ENCODE assay signal across 20 cellular contexts in the genomic region with DNA sequence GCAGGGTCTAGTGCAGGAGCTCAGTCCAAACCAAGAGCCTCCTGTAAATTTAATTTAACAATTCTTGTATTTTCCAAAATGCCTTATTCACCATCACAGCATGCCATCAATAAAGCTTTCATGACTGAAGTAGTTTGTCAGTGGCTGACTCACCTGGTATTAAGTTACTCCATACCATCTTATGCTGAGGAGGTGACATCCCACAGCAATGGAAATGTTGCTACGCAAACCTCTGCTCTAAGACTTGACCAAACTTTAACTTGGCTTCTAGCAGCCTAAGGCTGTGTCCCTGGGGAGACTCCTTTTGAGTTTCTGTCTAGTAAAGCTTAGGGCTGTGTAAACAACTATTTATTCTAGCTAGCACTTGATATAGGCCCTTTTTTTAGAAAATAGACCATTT.
DNase-seq lines count a peak whose midpoint lies in the region; ATAC-seq lines count a peak whose summit lies in the region.
"Had no signal": no experiment of that assay in that cellular context is flagged by ENCODE, and none has a peak within 500 bp of the region (broad histone marks: within the 10 kb centered on the region; RNA-seq: fewer than 3 reads in every experiment).

No MANE protein-coding gene starts in this region.

- no peak for ATAC-seq in HG02973 (IDR thresholded peaks at IDR 0.05; ENCODE audit: unreplicated experiment)
- ATAC-seq: A549, GM12878, K562, left cardiac atrium had no signal

- peak; percentile 9 for DNase-seq in NCI-H510A (lab: John Stamatoyannopoulos, UW)
- DNase-seq in NCI-H510A treated with DMSO at 0.1 percent for 48 hours (lab: John Stamatoyannopoulos, UW): no peak
- peak; percentile 30 for DNase-seq in NCI-H226
- peak; percentile 11 for DNase-seq in brain pericyte (ENCODE audit: low read depth, low spot score)
- DNase-seq in smooth muscle cell of the brain vasculature (ENCODE audit: low read depth, low spot score): peak; percentile 15
- no peak for DNase-seq in NCI-H1105 (lab: John Stamatoyannopoulos, UW)
- DNase-seq in DMS79 treated with DMSO at 0.1 percent for 48 hours (lab: John Stamatoyannopoulos, UW): no peak
- DNase-seq: activated CD4-positive, alpha-beta T cell treated with anti-CD3 and anti-CD28 coated beads, Interleukin-2, amount 50 U/mL, for 4 hours; activated gamma-delta T cell; adrenal gland; central memory CD4-positive, alpha-beta T cell; erythroblast; left cardiac atrium; midbrain; NCI-H2227 treated with DMSO at 0.1 percent for 48 hours; substantia nigra had no signal

Comparison
In these comparisons a context has a peak if more than half of its experiments do, and no peak if none do; other contexts are left out.
1. DNase-seq: peak in NCI-H510A (single experiment), NCI-H226 (single experiment), brain pericyte (single experiment) and smooth muscle cell of the brain vasculature (single experiment); none in NCI-H510A treated with DMSO at 0.1 percent for 48 hours (single experiment), NCI-H1105 (single experiment) and DMS79 treated with DMSO at 0.1 percent for 48 hours (single experiment).